8 cellular contexts compared by ENCODE assay signal in genomic region chr17:43846221-43846712, GRCh38. TPM values are rescaled to one million over a fixed set of nuclear protein-coding genes. Genes with fewer than 3 reads are reported as not detected.
DNase-seq lines count a peak whose midpoint lies in the region; ATAC-seq and TF ChIP-seq lines count a peak whose summit lies in the region.

No MANE protein-coding gene starts in this region.

- CTCF ChIA-PET in Calu3 (lab: Charles Lee) (interaction anchor here (0.6 to 1.6 kb wide), 26 partner anchors 9 to 991 kb away, joined by 3 to 12 read pairs (median 4); partner anchors contain the start of genes CFAP97D1 and DUSP3), OCI-LY7 (lab: Charles Lee; ENCODE audit: unreplicated experiment) (interaction anchor here (0.9 kb wide), 1 partner anchor 9 kb away, joined by 3 read pairs; no protein-coding TSS in a partner anchor)
- CTCF ChIA-PET in naive thymus-derived CD4-positive, alpha-beta T cell (lab: Charles Lee): interaction anchor here (0.6 to 1.4 kb wide), 7 partner anchors 12 to 541 kb away, joined by 3 to 4 read pairs (median 3); partner anchors contain the start of genes DUSP3 and MPP3

- H3K4me3 ChIP-seq in HL-60 (replicated peaks; ENCODE audit: insufficient read depth, low read length) (no peak overlapping the region), OCI-LY7 (ENCODE audit: low read depth, low read length, poor library complexity, severe bottlenecking) (no peak overlapping the region), esophagus squamous epithelium (no peak overlapping the region)
- no peak overlapping the region for H3K4me3 ChIP-seq in naive thymus-derived CD4-positive, alpha-beta T cell (ENCODE audit: low read length)

- H3K27me3 ChIP-seq in HL-60 (ENCODE audit: insufficient read depth, poor library complexity, severe bottlenecking): no peaks in the 10 kb centered on the region
- H3K27me3 ChIP-seq in esophagus squamous epithelium: peaks cover 0 to 15% (median 0%) of the 10 kb centered on the region in 4 donors
- no peaks in the 10 kb centered on the region for H3K27me3 ChIP-seq in naive thymus-derived CD4-positive, alpha-beta T cell (ENCODE audit: control insufficient read depth in 2 of 2, insufficient read depth in 2 of 2, low read length in 2 of 2)

- H2AFZ ChIP-seq in OCI-LY7 (ENCODE audit: low read length): no peak overlapping the region

- H3K9me3 Mint-ChIP-seq in Calu3 (ENCODE audit: low read depth, unreplicated experiment): no peaks in the 10 kb centered on the region
- H3K9me3 Mint-ChIP-seq in naive thymus-derived CD4-positive, alpha-beta T cell: no peaks in the 10 kb centered on the region
- H3K9me3 Mint-ChIP-seq in stimulated activated effector memory CD8-positive, alpha-beta T cell treated with anti-CD3 and anti-CD28 coated beads, Interleukin-12 subunit alpha, Interleukin-12 subunit beta, amount 100 ng/mL, for 72 hours: peaks cover 3% of the 10 kb centered on the region

- no peaks in the 10 kb centered on the region for H3K4me1 ChIP-seq in OCI-LY7 (ENCODE audit: insufficient read depth, low read length, poor library complexity, severe bottlenecking)
- H3K4me1 ChIP-seq in esophagus squamous epithelium: peaks cover 0 to 27% (median 0%) of the 10 kb centered on the region in 3 donors
- no peaks in the 10 kb centered on the region for H3K4me1 ChIP-seq in naive thymus-derived CD4-positive, alpha-beta T cell (ENCODE audit: control insufficient read depth in 2 of 2, insufficient read depth in 2 of 2, low read length in 2 of 2)

- no peaks in the 10 kb centered on the region for H3K9me2 ChIP-seq in OCI-LY7 (ENCODE audit: insufficient read depth, low read length)

- no peaks in the 10 kb centered on the region for H3K36me3 Mint-ChIP-seq in Calu3 (ENCODE audit: insufficient read depth, unreplicated experiment)
- H3K36me3 Mint-ChIP-seq in naive thymus-derived CD4-positive, alpha-beta T cell: no peaks in the 10 kb centered on the region
- H3K36me3 Mint-ChIP-seq in stimulated activated effector memory CD8-positive, alpha-beta T cell treated with anti-CD3 and anti-CD28 coated beads, Interleukin-12 subunit alpha, Interleukin-12 subunit beta, amount 100 ng/mL, for 72 hours: no peaks in the 10 kb centered on the region

- DNase-seq in Calu3: peak; percentile 97
- peak; percentile 47 to 67 for DNase-seq in HL-60 (ENCODE audit: low read depth in 1 of 2, low spot score in 1 of 2)
- peak; percentile 55 for DNase-seq in OCI-LY7 (ENCODE audit: low spot score)
- peak; percentile 78 for DNase-seq in activated T-cell treated with anti-CD3 and anti-CD28 coated beads for 48 hours (ENCODE audit: low read depth)
- DNase-seq in esophagus squamous epithelium (lab: John Stamatoyannopoulos, UW): no peak
- DNase-seq in naive thymus-derived CD4-positive, alpha-beta T cell: peak; percentile 40 to 86 (median 63)
- DNase-seq in stimulated activated effector memory CD8-positive, alpha-beta T cell treated with anti-CD3 and anti-CD28 coated beads, Interleukin-12 subunit alpha, Interleukin-12 subunit beta, amount 100 ng/mL, for 72 hours (ENCODE audit: low spot score in 2 of 2): peak; percentile 83 to 91

- TF ChIP-seq CTCF in Calu3 (IDR thresholded peaks at IDR 0.05; ENCODE audit: unreplicated experiment): peak; percentile 99
- TF ChIP-seq CTCF in HL-60 (IDR thresholded peaks at IDR 0.05; ENCODE audit: insufficient read depth, low read length): peak; percentile 92
- peak; percentile 91 for TF ChIP-seq CTCF in OCI-LY7 (conservative IDR thresholded peaks at IDR 0.05; ENCODE audit: low read length)
- TF ChIP-seq CTCF in esophagus squamous epithelium (IDR thresholded peaks at IDR 0.05): peak; percentile 79 to 99 (median 98)

- 6% methylated on average over 7 of the region's 13 CpGs for WGBS in esophagus squamous epithelium, 2 donors

- H3K4me1 Mint-ChIP-seq in Calu3 (ENCODE audit: low read depth, unreplicated experiment): peaks cover 26% of the 10 kb centered on the region
- peaks cover 0 to 3% (median 0%) of the 10 kb centered on the region in 7 donors for H3K4me1 Mint-ChIP-seq in naive thymus-derived CD4-positive, alpha-beta T cell
- H3K4me1 Mint-ChIP-seq in stimulated activated effector memory CD8-positive, alpha-beta T cell treated with anti-CD3 and anti-CD28 coated beads, Interleukin-12 subunit alpha, Interleukin-12 subunit beta, amount 100 ng/mL, for 72 hours: peaks cover 6% of the 10 kb centered on the region

- peak; percentile 100 for ATAC-seq in naive thymus-derived CD4-positive, alpha-beta T cell
- ATAC-seq in stimulated activated effector memory CD8-positive, alpha-beta T cell treated with anti-CD3 and anti-CD28 coated beads, Interleukin-12 subunit alpha, Interleukin-12 subunit beta, amount 100 ng/mL, for 72 hours: peak; percentile 91
- ATAC-seq in GM18909 (IDR thresholded peaks at IDR 0.05; ENCODE audit: poor library complexity, unreplicated experiment): no peak

- H3K27ac Mint-ChIP-seq in Calu3 (ENCODE audit: unreplicated experiment): no peak overlapping the region
- H3K27ac Mint-ChIP-seq in naive thymus-derived CD4-positive, alpha-beta T cell: no peak overlapping the region
- H3K27ac Mint-ChIP-seq in stimulated activated effector memory CD8-positive, alpha-beta T cell treated with anti-CD3 and anti-CD28 coated beads, Interleukin-12 subunit alpha, Interleukin-12 subunit beta, amount 100 ng/mL, for 72 hours: no peak overlapping the region

- intact Hi-C loops in Calu3 (cut with micrococcal nuclease; ENCODE audit: unreplicated experiment) (loop anchor here (5.0 kb wide), 2 partner anchors 59 to 154 kb away; no protein-coding TSS in a partner anchor), OCI-LY7 (cut with micrococcal nuclease; ENCODE audit: unreplicated experiment) (loop anchor here (1.0 kb wide), 1 partner anchor 152 kb away; no protein-coding TSS in a partner anchor), esophagus squamous epithelium (cut with DNase I) (loop anchor here (5.0 kb wide), 1 partner anchor 59 kb away; no protein-coding TSS in a partner anchor)
- intact Hi-C loops in naive thymus-derived CD4-positive, alpha-beta T cell (cut with micrococcal nuclease): loop anchor here (1.0 to 2.0 kb wide), 4 partner anchors 67 to 152 kb away; no protein-coding TSS in a partner anchor

- H3K4me3 Mint-ChIP-seq in Calu3 (ENCODE audit: low read depth, unreplicated experiment): no peak overlapping the region
- H3K4me3 Mint-ChIP-seq in naive thymus-derived CD4-positive, alpha-beta T cell: no peak overlapping the region
- no peak overlapping the region for H3K4me3 Mint-ChIP-seq in stimulated activated effector memory CD8-positive, alpha-beta T cell treated with anti-CD3 and anti-CD28 coated beads, Interleukin-12 subunit alpha, Interleukin-12 subunit beta, amount 100 ng/mL, for 72 hours

- H3K36me3 ChIP-seq in OCI-LY7 (ENCODE audit: insufficient read depth, low read length) (no peaks in the 10 kb centered on the region), esophagus squamous epithelium (no peaks in the 10 kb centered on the region)
- no peaks in the 10 kb centered on the region for H3K36me3 ChIP-seq in naive thymus-derived CD4-positive, alpha-beta T cell (ENCODE audit: control insufficient read depth in 2 of 3, insufficient read depth in 3 of 3, low read length in 3 of 3)

- H3K27me3 Mint-ChIP-seq in Calu3 (ENCODE audit: unreplicated experiment): peaks cover 44% of the 10 kb centered on the region
- peaks cover 11 to 21% (median 19%) of the 10 kb centered on the region in 5 donors for H3K27me3 Mint-ChIP-seq in naive thymus-derived CD4-positive, alpha-beta T cell

- BruUV-seq in Calu3 (replicated peaks; lab: Mats Ljungman, UMichigan): no TSS peak
- BruUV-seq in OCI-LY7 (replicated peaks; lab: Mats Ljungman, UMichigan): no TSS peak

- no peaks in the 10 kb centered on the region for H3K79me2 ChIP-seq in OCI-LY7 (ENCODE audit: insufficient read depth, low read depth, low read length)

- no peak overlapping the region for H3K27ac ChIP-seq in HL-60 (replicated peaks)
- H3K27ac ChIP-seq in OCI-LY7 (ENCODE audit: low read depth, low read length, poor library complexity, severe bottlenecking): no peak overlapping the region
- H3K27ac ChIP-seq in esophagus squamous epithelium: peak overlapping the region in 3 of 4 donors; percentile 16 to 33 (median 27)
- H3K27ac ChIP-seq in naive thymus-derived CD4-positive, alpha-beta T cell (ENCODE audit: low read depth, low read length): no peak overlapping the region

- H3K9me3 ChIP-seq in OCI-LY7 (ENCODE audit: low read length): no peaks in the 10 kb centered on the region
- no peaks in the 10 kb centered on the region for H3K9me3 ChIP-seq in esophagus squamous epithelium
- H3K9me3 ChIP-seq in naive thymus-derived CD4-positive, alpha-beta T cell (ENCODE audit: control insufficient read depth in 2 of 3, low read length in 3 of 3): no peaks in the 10 kb centered on the region

- TF ChIP-seq POLR2A in esophagus squamous epithelium (IDR thresholded peaks at IDR 0.05): no peak

- no peak overlapping the region for H3K4me2 ChIP-seq in OCI-LY7 (ENCODE audit: low read length)

- no peaks in the 10 kb centered on the region for H4K20me1 ChIP-seq in OCI-LY7 (ENCODE audit: insufficient read depth, low read length)

- POLR2A ChIA-PET in OCI-LY7 (lab: Charles Lee): interaction anchor here (0.6 kb wide), 1 partner anchor 145 kb away, joined by 4 read pairs; no protein-coding TSS in a partner anchor
- POLR2A ChIA-PET in naive thymus-derived CD4-positive, alpha-beta T cell (lab: Charles Lee): no interaction called here

RNA-seq across cellular contexts. Expression of gene CD300LG, which starts 0.7 kb away (rescaled TPM):
- total RNA-seq in Calu3 (2022) (not detected in 2 replicates), OCI-LY7 (2022) (not detected in 2 replicates), esophagus squamous epithelium (1 to 10 TPM in 2 of 4 donors, under 1 TPM in 2; 0.30 to 2.3 (median 0.94) TPM)
- not detected in 2 replicates for total RNA-seq in OCI-LY7 (2014; rRNA removed; shearing (Covaris generic))
- total RNA-seq in naive thymus-derived CD4-positive, alpha-beta T cell: not detected
- polyA plus RNA-seq in naive thymus-derived CD4-positive, alpha-beta T cell: not detected

RNA-seq across cellular contexts. Expression of gene MPP3, which starts 13.3 kb away (rescaled TPM):
- 19.9 and 21.9 TPM in 2 replicates for total RNA-seq in Calu3 (2022)
- not detected in 2 replicates for total RNA-seq in OCI-LY7 (2014; rRNA removed; shearing (Covaris generic))
- not detected in 2 replicates for total RNA-seq in OCI-LY7 (2022)
- total RNA-seq in esophagus squamous epithelium: 10 to 100 TPM in 1 of 4 donors, 1 to 10 TPM in 3; 5.9 to 15.8 (median 9.0) TPM
- total RNA-seq in naive thymus-derived CD4-positive, alpha-beta T cell: 1 to 10 TPM in 1 of 5 experiments, under 1 TPM in 1, not detected in 3; 0.32 to 1.4 TPM
- polyA plus RNA-seq in naive thymus-derived CD4-positive, alpha-beta T cell: not detected

Comparison
In these comparisons a context has a peak if more than half of its experiments do, and no peak if none do; other contexts are left out.
1. H3K27ac ChIP-seq: peak in esophagus squamous epithelium (3 of 4); none in HL-60 (single experiment), OCI-LY7 (single experiment) and naive thymus-derived CD4-positive, alpha-beta T cell (single experiment).
2. Peak in every context shown above with its lines, with median percentiles within 50 percentile points of each other: CTCF ChIP-seq.